Comparison of ENCODE assay signal across 13 cellular contexts in genomic region chr17:41775394-41776226, GRCh38. TPM values are rescaled to one million over a fixed set of nuclear protein-coding genes. Genes with fewer than 3 reads are reported as not detected.
DNase-seq lines count a peak whose midpoint lies in the region; ATAC-seq, FAIRE-seq and TF ChIP-seq lines count a peak whose summit lies in the region.
"Had no signal": no experiment of that assay in that cellular context is flagged by ENCODE, and none has a peak within 500 bp of the region (broad histone marks: within the 10 kb centered on the region; RNA-seq: fewer than 3 reads in every experiment).

No MANE protein-coding gene starts in this region.

- H3K36me3 Mint-ChIP-seq in dendritic cell treated with granulocyte-macrophage colony-stimulating factor and Interleukin-4, amounts not matched to agents 40 ng/mL and 50 ng/mL, for 4 days (ENCODE audit: low read depth) = peaks cover 73% of the 10 kb centered on the region

- no peaks in the 10 kb centered on the region for H3K9me3 ChIP-seq in kidney (ENCODE audit: control insufficient read depth in 1 of 2, low read length in 2 of 2)
- H3K9me3 ChIP-seq in skeletal muscle tissue (ENCODE audit: control insufficient read depth in 3 of 3, low read length in 3 of 3) = no peaks in the 10 kb centered on the region
- H3K9me3 ChIP-seq: MG63, neutrophil had no signal

- DNase-seq in HPDE6-E6E7 (ENCODE audit: extremely low spot score) (peak; percentile 42), kidney (peak; percentile 62), NCI-H1930 (lab: John Stamatoyannopoulos, UW) (no peak)
- DNase-seq: activated CD8-positive, alpha-beta memory T cell treated with anti-CD3 and anti-CD28 coated beads for 24 hours; MG63; stimulated activated CD8-positive, alpha-beta memory T cell treated with anti-CD3 and anti-CD28 coated beads, Interleukin-4, amount 100 ng/mL, for 48 hours had no signal

- H3K4me1 ChIP-seq in kidney (ENCODE audit: control insufficient read depth in 1 of 2, insufficient read depth in 1 of 2, low read depth in 1 of 2, low read length in 2 of 2) = peaks cover 59 to 62% of the 10 kb centered on the region in 2 donors
- H3K4me1 ChIP-seq in skeletal muscle tissue (ENCODE audit: control insufficient read depth in 3 of 3, insufficient read depth in 3 of 3, low read length in 3 of 3) = peaks cover 60 to 65% (median 63%) of the 10 kb centered on the region in 3 donors

- intact Hi-C loops in dendritic cell treated with granulocyte-macrophage colony-stimulating factor and Interleukin-4, amounts not matched to agents 40 ng/mL and 50 ng/mL, for 4 days (cut with micrococcal nuclease) = no loop called here
- intact Hi-C loops in kidney (cut with DNase I) = no loop called here

- H3K27me3 Mint-ChIP-seq in dendritic cell treated with granulocyte-macrophage colony-stimulating factor and Interleukin-4, amounts not matched to agents 40 ng/mL and 50 ng/mL, for 4 days = peaks cover 8% of the 10 kb centered on the region

- H3K4me3 ChIP-seq in kidney (ENCODE audit: low read length in 2 of 2) (no peak overlapping the region), skeletal muscle tissue (ENCODE audit: low read length in 3 of 3) (peak overlapping the region; percentile 3 to 56 (median 54))
- H3K4me3 ChIP-seq: MG63 had no signal

- H3K9ac ChIP-seq in kidney (ENCODE audit: low read length in 2 of 2) (no peak overlapping the region), skeletal muscle tissue (ENCODE audit: low read depth in 1 of 3, low read length in 3 of 3) (peak overlapping the region; percentile 38 to 73 (median 48))

- TF ChIP-seq CTCF in kidney (IDR thresholded peaks at IDR 0.05; ENCODE audit: borderline replicate concordance, extremely low read depth, insufficient read depth) = no peak

- ATAC-seq in GM21360 (IDR thresholded peaks at IDR 0.05; ENCODE audit: unreplicated experiment) (no peak), HG03175 (IDR thresholded peaks at IDR 0.05; ENCODE audit: unreplicated experiment) (no peak), GM19351 (IDR thresholded peaks at IDR 0.05; ENCODE audit: unreplicated experiment) (no peak)

- peaks cover 69% of the 10 kb centered on the region for H3K4me1 Mint-ChIP-seq in dendritic cell treated with granulocyte-macrophage colony-stimulating factor and Interleukin-4, amounts not matched to agents 40 ng/mL and 50 ng/mL, for 4 days (ENCODE audit: low read depth)

- no peaks in the 10 kb centered on the region for H3K9me3 Mint-ChIP-seq in dendritic cell treated with granulocyte-macrophage colony-stimulating factor and Interleukin-4, amounts not matched to agents 40 ng/mL and 50 ng/mL, for 4 days

- H3K4me3 Mint-ChIP-seq in dendritic cell treated with granulocyte-macrophage colony-stimulating factor and Interleukin-4, amounts not matched to agents 40 ng/mL and 50 ng/mL, for 4 days = no peak overlapping the region

- H3K27ac Mint-ChIP-seq in dendritic cell treated with granulocyte-macrophage colony-stimulating factor and Interleukin-4, amounts not matched to agents 40 ng/mL and 50 ng/mL, for 4 days = peak overlapping the region; percentile 23

- H3K36me3 ChIP-seq in kidney (ENCODE audit: control insufficient read depth in 1 of 2, insufficient read depth in 2 of 2, low read length in 2 of 2) (peaks cover 9 to 10% of the 10 kb centered on the region in 2 donors), skeletal muscle tissue (ENCODE audit: control insufficient read depth in 3 of 3, insufficient read depth in 3 of 3, low read length in 3 of 3) (peaks cover 9 to 11% (median 11%) of the 10 kb centered on the region in 3 donors)
- H3K36me3 ChIP-seq: MG63, neutrophil had no signal

- FAIRE-seq in kidney (lab: Jason Lieb, UNC) = no peak
- FAIRE-seq: RCC 7860 had no signal

- H3K27me3 ChIP-seq in skeletal muscle tissue (ENCODE audit: control insufficient read depth in 3 of 3, insufficient read depth in 3 of 3, low read length in 3 of 3) = no peaks in the 10 kb centered on the region
- H3K27me3 ChIP-seq: MG63 had no signal

- H3K27ac ChIP-seq in kidney (ENCODE audit: low read depth in 2 of 2, low read length in 2 of 2) = peak overlapping the region; percentile 70 to 72
- peak overlapping the region; percentile 57 for H3K27ac ChIP-seq in skeletal muscle tissue (ENCODE audit: low read depth, low read length)
- H3K27ac ChIP-seq: neutrophil had no signal

RNA-seq across cellular contexts. Expression of gene JUP, which starts 10.9 kb away (rescaled TPM):
- total RNA-seq in kidney (223 TPM), skeletal muscle tissue (24.5 TPM)
- polyA plus RNA-seq in kidney (ENCODE audit: insufficient read depth, low read depth, low replicate concordance) = 148 TPM

RNA-seq across cellular contexts. Expression of gene P3H4, which starts 36.1 kb away (rescaled TPM):
- total RNA-seq in kidney = 13.6 TPM
- polyA plus RNA-seq in kidney (ENCODE audit: insufficient read depth, low read depth, low replicate concordance) = 13.7 TPM
- 31.8 TPM for total RNA-seq in skeletal muscle tissue

RNA-seq across cellular contexts. Expression of gene FKBP10, which starts 37.2 kb away (rescaled TPM):
- total RNA-seq in kidney (38.3 TPM), skeletal muscle tissue (76.2 TPM)
- polyA plus RNA-seq in kidney (ENCODE audit: insufficient read depth, low read depth, low replicate concordance) = 19.6 TPM

RNA-seq across cellular contexts. Expression of gene HAP1, which starts 41.2 kb away (rescaled TPM):
- total RNA-seq in kidney (1.3 TPM), skeletal muscle tissue (not detected)
- polyA plus RNA-seq in kidney (ENCODE audit: insufficient read depth, low read depth, low replicate concordance) = 0.99 TPM

Comparison
In these comparisons a context has a peak if more than half of its experiments do, and no peak if none do; other contexts are left out.
1. DNase-seq: peak in HPDE6-E6E7 (single experiment) and kidney (single experiment); none in NCI-H1930 (0 of 2).
2. H3K4me3 ChIP-seq: peak in skeletal muscle tissue (3 of 3); none in kidney (0 of 2).
3. H3K9ac ChIP-seq: peak in skeletal muscle tissue (3 of 3); none in kidney (0 of 2).